In the genomic region with DNA sequence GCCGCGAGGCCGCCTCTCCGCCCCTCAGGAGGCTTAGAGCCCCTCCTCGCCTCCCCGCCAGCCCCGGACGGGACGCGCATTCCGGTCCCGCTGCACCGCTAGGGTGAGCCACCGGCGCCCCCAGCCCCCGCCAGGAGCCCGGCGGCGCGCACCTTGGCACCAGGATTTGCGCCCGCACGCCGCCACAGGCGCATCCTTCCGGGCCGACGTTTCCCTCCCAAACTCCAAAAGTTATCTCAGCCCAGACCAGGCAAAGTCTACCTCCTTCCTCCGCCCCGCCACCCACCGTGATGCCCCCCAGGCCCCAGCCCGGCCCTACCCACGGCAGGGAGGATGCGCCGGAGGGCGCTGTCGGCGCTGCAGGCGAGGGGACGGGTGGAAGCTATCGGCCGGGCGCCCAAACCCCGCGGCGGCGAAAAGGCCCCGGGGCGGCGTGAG, we compare ENCODE assay signal across 8 cellular contexts.
A peak's percentile ranks its signal among the peaks of the same experiment; 100 is the strongest.
DNase-seq lines count a peak whose midpoint lies in the region; ATAC-seq and TF ChIP-seq lines count a peak whose summit lies in the region.

No MANE protein-coding gene starts in this region.

- ATAC-seq in memory B cell (ENCODE audit: low read depth) (peak; percentile 67), HG02884 (IDR thresholded peaks at IDR 0.05; ENCODE audit: unreplicated experiment) (no peak)

- H3K27ac ChIP-seq in SK-N-MC (no peak overlapping the region), stomach smooth muscle (ENCODE audit: low read length) (no peak overlapping the region)

- no peaks in the 10 kb centered on the region for H3K9me3 Mint-ChIP-seq in memory B cell

- DNase-seq in DMS53 (lab: John Stamatoyannopoulos, UW), result peak; percentile 63
- DNase-seq in DMS53 treated with DMSO at 0.1 percent for 48 hours (lab: John Stamatoyannopoulos, UW; ENCODE audit: unreplicated experiment), result no peak
- no peak for DNase-seq in SK-N-MC (ENCODE audit: low read depth, low spot score)
- no peak for DNase-seq in choroid plexus epithelial cell (ENCODE audit: low read depth)
- peak in 1 of 2 donors; percentile 0 for DNase-seq in memory B cell (ENCODE audit: low spot score in 2 of 2)
- no peak for DNase-seq in middle frontal gyrus (ENCODE audit: extremely low spot score, low spot score)

- no peaks in the 10 kb centered on the region for H3K27me3 Mint-ChIP-seq in memory B cell

- H3K4me1 ChIP-seq in stomach smooth muscle (ENCODE audit: control insufficient read depth, insufficient read depth, low read length), result no peaks in the 10 kb centered on the region

- H3K27ac Mint-ChIP-seq in memory B cell, result no peak overlapping the region

- H3K36me3 Mint-ChIP-seq in memory B cell, result no peaks in the 10 kb centered on the region

- H3K9me3 ChIP-seq in SK-N-MC (ENCODE audit: low read depth, low read length) (no peaks in the 10 kb centered on the region), stomach smooth muscle (ENCODE audit: control insufficient read depth in 2 of 2, low read length in 2 of 2) (no peaks in the 10 kb centered on the region)

- no peaks in the 10 kb centered on the region for H3K27me3 ChIP-seq in stomach smooth muscle (ENCODE audit: control insufficient read depth in 1 of 2, insufficient read depth in 2 of 2, low read length in 2 of 2)

- peak overlapping the region; percentile 80 for H3K4me3 Mint-ChIP-seq in memory B cell

- TF ChIP-seq CTCF in choroid plexus epithelial cell (conservative IDR thresholded peaks at IDR 0.05; ENCODE audit: low read depth, low read length), result no peak

- H3K4me3 ChIP-seq in SK-N-MC, result peak overlapping the region; percentile 80
- H3K4me3 ChIP-seq in choroid plexus epithelial cell (ENCODE audit: low read depth, low read length), result peak overlapping the region; percentile 60
- H3K4me3 ChIP-seq in stomach smooth muscle (ENCODE audit: low read length in 2 of 2), result peak overlapping the region; percentile 43 to 72

- H3K9ac ChIP-seq in SK-N-MC (ENCODE audit: insufficient read length) (peak overlapping the region; percentile 71), stomach smooth muscle (ENCODE audit: low read length in 2 of 2) (peak overlapping the region in 1 of 2 donors; percentile 60)

- no peaks in the 10 kb centered on the region for H3K4me1 Mint-ChIP-seq in memory B cell

- no peaks in the 10 kb centered on the region for H3K36me3 ChIP-seq in SK-N-MC (ENCODE audit: insufficient read depth, low read length)
- H3K36me3 ChIP-seq in stomach smooth muscle (ENCODE audit: control insufficient read depth in 2 of 2, insufficient read depth in 2 of 2, low read length in 2 of 2), result no peaks in the 10 kb centered on the region
